Comparison of ENCODE assay signal across 16 cellular contexts in the genomic region with DNA sequence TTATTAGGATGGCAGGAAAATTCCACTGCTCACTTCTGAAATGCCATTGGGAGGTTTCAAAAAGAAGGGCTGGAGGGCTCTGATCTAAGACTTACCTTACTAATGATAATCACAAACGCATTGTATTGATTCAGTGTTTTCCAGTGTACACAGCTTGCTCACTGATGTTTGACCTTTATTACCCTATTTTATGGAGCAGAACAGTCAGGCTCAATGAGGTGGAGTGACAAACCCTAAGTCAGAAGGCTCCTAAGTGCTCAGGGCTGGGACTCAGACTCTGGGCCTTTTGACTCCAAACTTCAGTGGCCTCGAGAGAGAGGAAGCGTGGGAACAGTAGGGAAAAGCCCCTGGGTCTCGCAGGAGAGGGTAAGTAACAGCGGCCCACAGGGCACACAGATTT. TPM values are rescaled to one million over a fixed set of nuclear protein-coding genes. Genes with fewer than 3 reads are reported as not detected.
DNase-seq lines count a peak whose midpoint lies in the region; ATAC-seq, FAIRE-seq and TF ChIP-seq lines count a peak whose summit lies in the region.
"Had no signal": no experiment of that assay in that cellular context is flagged by ENCODE, and none has a peak within 500 bp of the region (broad histone marks: within the 10 kb centered on the region; RNA-seq: fewer than 3 reads in every experiment).

No MANE protein-coding gene starts in this region.

- H3K36me3 ChIP-seq in HepG2 (replicated peaks in 1 of 2; ENCODE audit: control insufficient read depth in 1 of 2, insufficient read depth in 2 of 2, low read length in 2 of 2) (no peaks in the 10 kb centered on the region), ascending aorta (no peaks in the 10 kb centered on the region)

- H2AFZ ChIP-seq in HepG2 (ENCODE audit: low read length), result no peak overlapping the region

- peaks cover 8% of the 10 kb centered on the region for H3K9me3 Mint-ChIP-seq in dendritic cell treated with granulocyte-macrophage colony-stimulating factor and Interleukin-4, amounts not matched to agents 40 ng/mL and 50 ng/mL, for 4 days
- H3K9me3 Mint-ChIP-seq: CD4-positive, alpha-beta T cell had no signal

- TF ChIP-seq CTCF in HepG2 (CRISPR knock-in tag; IDR thresholded peaks at IDR 0.05) (no peak), ascending aorta (IDR thresholded peaks at IDR 0.05) (no peak)

- POLR2A ChIA-PET in HepG2 (lab: Yijun Ruan, JAX), result no interaction called here

- H3K79me2 ChIP-seq in HepG2 (ENCODE audit: insufficient read depth, low read length), result no peaks in the 10 kb centered on the region

- peaks cover 35% of the 10 kb centered on the region for H3K4me1 Mint-ChIP-seq in dendritic cell treated with granulocyte-macrophage colony-stimulating factor and Interleukin-4, amounts not matched to agents 40 ng/mL and 50 ng/mL, for 4 days (ENCODE audit: low read depth)

- ATAC-seq in HepG2, result peak; percentile 13; the same call in 2 of the 3 replicates

- H3K9ac ChIP-seq in HepG2 (ENCODE audit: insufficient read depth, low read depth, low read length), result no peak overlapping the region

- H3K27me3 ChIP-seq in HepG2 (ENCODE audit: control insufficient read depth in 1 of 2, insufficient read depth in 2 of 2, low read length in 2 of 2) (peaks cover 0 to 6% of the 10 kb centered on the region in 2 experiments; a peak in 1 of 5 replicates), ascending aorta (no peaks in the 10 kb centered on the region)

- H3K9me3 ChIP-seq in HepG2 (ENCODE audit: low read length) (peaks cover 13% of the 10 kb centered on the region), ascending aorta (peaks cover 0 to 7% of the 10 kb centered on the region in 2 donors)

- no peaks in the 10 kb centered on the region for H4K20me1 ChIP-seq in HepG2 (ENCODE audit: insufficient read depth, low read length)

- no peaks in the 10 kb centered on the region for H3K36me3 Mint-ChIP-seq in dendritic cell treated with granulocyte-macrophage colony-stimulating factor and Interleukin-4, amounts not matched to agents 40 ng/mL and 50 ng/mL, for 4 days (ENCODE audit: low read depth)

- FAIRE-seq in HepG2 (lab: Jason Lieb, UNC), result no peak

- H3K4me3 ChIP-seq in HepG2 (replicated peaks in 1 of 3; ENCODE audit: insufficient read depth in 1 of 3, low read depth in 2 of 3, low read length in 3 of 3), result no peak overlapping the region
- H3K4me3 ChIP-seq in ascending aorta, result no peak overlapping the region

- H3K27ac ChIP-seq in HepG2 (ENCODE audit: extremely low read length, insufficient read depth, low read length) (no peak overlapping the region), ascending aorta (no peak overlapping the region)

- H3K4me1 ChIP-seq in HepG2 (ENCODE audit: insufficient read depth, low read length) (peaks cover 47% of the 10 kb centered on the region), ascending aorta (no peaks in the 10 kb centered on the region)

- TF ChIP-seq EP300 in HepG2 (IDR thresholded peaks at IDR 0.05; ENCODE audit: low read depth in 2 of 2, low read length in 2 of 2) (no peak), HepG2 (CRISPR knock-in tag; IDR thresholded peaks at IDR 0.05; ENCODE audit: borderline replicate concordance) (no peak)

- TF ChIP-seq RAD21 in HepG2 (CRISPR knock-in tag; IDR thresholded peaks at IDR 0.05), result no peak

- in situ Hi-C loops in HepG2 (cut with HindIII; ENCODE audit: extremely low pct_ligation_motif_present, low pct_unique_long_range_greater_than_20kb), result no loop called here

- no TSS peak for BruUV-seq in HepG2 (replicated peaks; lab: Mats Ljungman, UMichigan)

- TF ChIP-seq POLR2A in HepG2 (IDR thresholded peaks at IDR 0.05; ENCODE audit: insufficient read depth in 1 of 2, low read depth in 2 of 2, low read length in 2 of 2), result no peak

- peaks cover 8% of the 10 kb centered on the region for H3K27me3 Mint-ChIP-seq in dendritic cell treated with granulocyte-macrophage colony-stimulating factor and Interleukin-4, amounts not matched to agents 40 ng/mL and 50 ng/mL, for 4 days

- CTCF ChIA-PET in HepG2 (lab: Yijun Ruan, JAX; ENCODE audit: low intra/inter-chr PET ratio, low total read pairs), result no interaction called here

- H3K27ac Mint-ChIP-seq in dendritic cell treated with granulocyte-macrophage colony-stimulating factor and Interleukin-4, amounts not matched to agents 40 ng/mL and 50 ng/mL, for 4 days, result peak overlapping the region; percentile 7
- H3K27ac Mint-ChIP-seq: B cell; CD4-positive, alpha-beta T cell; HFFc6 had no signal

- WGBS in HepG2 (ENCODE audit: low lambda C conversion rate), result 68% methylated on average over 5 of the region's 5 CpGs

- H3K4me3 Mint-ChIP-seq in dendritic cell treated with granulocyte-macrophage colony-stimulating factor and Interleukin-4, amounts not matched to agents 40 ng/mL and 50 ng/mL, for 4 days, result no peak overlapping the region
- H3K4me3 Mint-ChIP-seq: B cell; CD4-positive, alpha-beta T cell; HFFc6 had no signal

- intact Hi-C loops in dendritic cell treated with granulocyte-macrophage colony-stimulating factor and Interleukin-4, amounts not matched to agents 40 ng/mL and 50 ng/mL, for 4 days (cut with micrococcal nuclease), result no loop called here
- intact Hi-C loops in HepG2 (cut with micrococcal nuclease; ENCODE audit: unreplicated experiment), result no loop called here
- intact Hi-C loops in ascending aorta (cut with DNase I), result no loop called here

- DNase-seq in HuH-7 (ENCODE audit: low spot score) (peak; percentile 78), HepG2 (ENCODE audit: low spot score) (no peak), renal cortical epithelial cell (ENCODE audit: low read depth) (peak; percentile 26), anterior cingulate cortex (lab: John Stamatoyannopoulos, UW) (no peak), cerebellar cortex (ENCODE audit: low spot score) (no peak), ascending aorta (ENCODE audit: low spot score in 2 of 2) (no peak), GOT3 (lab: John Stamatoyannopoulos, UW) (no peak)
- DNase-seq: ACHN; C1 segment of cervical spinal cord; Calu3; CD4-positive, alpha-beta T cell; DMS 273 treated with DMSO at 0.1 percent for 48 hours; HCEC 1CT; HFFc6 had no signal

- peak overlapping the region; percentile 70; the same call in 1 of the 2 replicates for H3K4me2 ChIP-seq in HepG2 (ENCODE audit: low read depth, low read length)

TF ChIP-seq in HepG2, 621 proteins besides CTCF, POLR2A, EP300 and RAD21 (continues in another document):
- TF ChIP-seq, protein P1, sequence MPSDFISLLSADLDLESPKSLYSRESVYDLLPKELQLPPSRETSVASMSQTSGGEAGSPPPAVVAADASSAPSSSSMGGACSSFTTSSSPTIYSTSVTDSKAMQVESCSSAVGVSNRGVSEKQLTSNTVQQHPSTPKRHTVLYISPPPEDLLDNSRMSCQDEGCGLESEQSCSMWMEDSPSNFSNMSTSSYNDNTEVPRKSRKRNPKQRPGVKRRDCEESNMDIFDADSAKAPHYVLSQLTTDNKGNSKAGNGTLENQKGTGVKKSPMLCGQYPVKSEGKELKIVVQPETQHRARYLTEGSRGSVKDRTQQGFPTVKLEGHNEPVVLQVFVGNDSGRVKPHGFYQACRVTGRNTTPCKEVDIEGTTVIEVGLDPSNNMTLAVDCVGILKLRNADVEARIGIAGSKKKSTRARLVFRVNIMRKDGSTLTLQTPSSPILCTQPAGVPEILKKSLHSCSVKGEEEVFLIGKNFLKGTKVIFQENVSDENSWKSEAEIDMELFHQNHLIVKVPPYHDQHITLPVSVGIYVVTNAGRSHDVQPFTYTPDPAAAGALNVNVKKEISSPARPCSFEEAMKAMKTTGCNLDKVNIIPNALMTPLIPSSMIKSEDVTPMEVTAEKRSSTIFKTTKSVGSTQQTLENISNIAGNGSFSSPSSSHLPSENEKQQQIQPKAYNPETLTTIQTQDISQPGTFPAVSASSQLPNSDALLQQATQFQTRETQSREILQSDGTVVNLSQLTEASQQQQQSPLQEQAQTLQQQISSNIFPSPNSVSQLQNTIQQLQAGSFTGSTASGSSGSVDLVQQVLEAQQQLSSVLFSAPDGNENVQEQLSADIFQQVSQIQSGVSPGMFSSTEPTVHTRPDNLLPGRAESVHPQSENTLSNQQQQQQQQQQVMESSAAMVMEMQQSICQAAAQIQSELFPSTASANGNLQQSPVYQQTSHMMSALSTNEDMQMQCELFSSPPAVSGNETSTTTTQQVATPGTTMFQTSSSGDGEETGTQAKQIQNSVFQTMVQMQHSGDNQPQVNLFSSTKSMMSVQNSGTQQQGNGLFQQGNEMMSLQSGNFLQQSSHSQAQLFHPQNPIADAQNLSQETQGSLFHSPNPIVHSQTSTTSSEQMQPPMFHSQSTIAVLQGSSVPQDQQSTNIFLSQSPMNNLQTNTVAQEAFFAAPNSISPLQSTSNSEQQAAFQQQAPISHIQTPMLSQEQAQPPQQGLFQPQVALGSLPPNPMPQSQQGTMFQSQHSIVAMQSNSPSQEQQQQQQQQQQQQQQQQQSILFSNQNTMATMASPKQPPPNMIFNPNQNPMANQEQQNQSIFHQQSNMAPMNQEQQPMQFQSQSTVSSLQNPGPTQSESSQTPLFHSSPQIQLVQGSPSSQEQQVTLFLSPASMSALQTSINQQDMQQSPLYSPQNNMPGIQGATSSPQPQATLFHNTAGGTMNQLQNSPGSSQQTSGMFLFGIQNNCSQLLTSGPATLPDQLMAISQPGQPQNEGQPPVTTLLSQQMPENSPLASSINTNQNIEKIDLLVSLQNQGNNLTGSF (CRISPR knock-in tag; IDR thresholded peaks at IDR 0.05), result no peak

RNA-seq across cellular contexts. Expression of a gene that starts 20.3 kb away (rescaled TPM):
- total RNA-seq in HepG2 (2016; rRNA removed; fragmentation: Illumina TruSeq; extraction: Trizol) (20.7 and 26.5 TPM in 2 replicates), renal cortical epithelial cell (10.9 and 14.2 TPM in 2 replicates), ascending aorta (0.75 TPM)
- total RNA-seq in HepG2 (2016; cell fraction: cytosol; rRNA removed; fragmentation: Illumina TruSeq; extraction: Trizol; ENCODE audit: low read depth), result 18.0 and 20.8 TPM in 2 replicates
- 18.8 and 31.8 TPM in 2 replicates for total RNA-seq in HepG2 (2016; cell fraction: insoluble cytoplasmic fraction; rRNA removed; fragmentation: Illumina TruSeq; extraction: Trizol)
- 10.2 and 13.1 TPM in 2 replicates for total RNA-seq in HepG2 (2016; cell fraction: membrane; rRNA removed; fragmentation: Illumina TruSeq; extraction: Trizol)
- 40.2 and 44.1 TPM in 2 replicates for total RNA-seq in HepG2 (2016; cell fraction: nucleus; rRNA removed; fragmentation: Illumina TruSeq; extraction: Trizol)
- 3.0 and 5.9 TPM in 2 replicates for polyA plus RNA-seq in HepG2 (2011; rRNA removed)
- 2.4 and 3.3 TPM in 2 replicates for polyA plus RNA-seq in HepG2 (2011; cell fraction: cytosol; rRNA removed)
- 6.9 and 7.4 TPM in 2 replicates for polyA plus RNA-seq in HepG2 (2011; cell fraction: nucleus; rRNA removed)
- 2.4 and 5.5 TPM in 2 replicates for polyA plus RNA-seq in HepG2 (2012)
- polyA plus RNA-seq in HepG2 (2016; cell fraction: cytosol; fragmentation: Illumina TruSeq; extraction: Trizol; ENCODE audit: low read depth), result 1.1 and 1.3 TPM in 2 replicates
- 18.1 and 20.3 TPM in 2 replicates for polyA plus RNA-seq in HepG2 (2016; cell fraction: insoluble cytoplasmic fraction; fragmentation: Illumina TruSeq; extraction: Trizol; ENCODE audit: low read depth)
- polyA plus RNA-seq in HepG2 (2016; cell fraction: membrane; fragmentation: Illumina TruSeq; extraction: Trizol; ENCODE audit: low read depth), result 2.3 and 3.2 TPM in 2 replicates
- 17.9 and 19.5 TPM in 2 replicates for polyA plus RNA-seq in HepG2 (2016; cell fraction: nucleus; fragmentation: Illumina TruSeq; extraction: Trizol; ENCODE audit: insufficient read depth, low read depth)
- 4.5 and 16.4 TPM in 2 replicates for polyA minus RNA-seq in HepG2 (2011; rRNA and poly(A)+ RNA removed; ENCODE audit: low replicate concordance)
- 4.0 and 5.3 TPM in 2 replicates for polyA minus RNA-seq in HepG2 (2011; cell fraction: cytosol; rRNA and poly(A)+ RNA removed)
- 18.5 and 34.0 TPM in 2 replicates for polyA minus RNA-seq in HepG2 (2011; cell fraction: nucleus; rRNA and poly(A)+ RNA removed)

Comparison
In these comparisons a context has a peak if more than half of its experiments do, and no peak if none do; other contexts are left out.
1. DNase-seq: peak in HuH-7 (single experiment) and renal cortical epithelial cell (single experiment); none in HepG2 (single experiment), anterior cingulate cortex (0 of 58), cerebellar cortex (single experiment), ascending aorta (0 of 2) and GOT3 (single experiment).